In the genomic region with DNA sequence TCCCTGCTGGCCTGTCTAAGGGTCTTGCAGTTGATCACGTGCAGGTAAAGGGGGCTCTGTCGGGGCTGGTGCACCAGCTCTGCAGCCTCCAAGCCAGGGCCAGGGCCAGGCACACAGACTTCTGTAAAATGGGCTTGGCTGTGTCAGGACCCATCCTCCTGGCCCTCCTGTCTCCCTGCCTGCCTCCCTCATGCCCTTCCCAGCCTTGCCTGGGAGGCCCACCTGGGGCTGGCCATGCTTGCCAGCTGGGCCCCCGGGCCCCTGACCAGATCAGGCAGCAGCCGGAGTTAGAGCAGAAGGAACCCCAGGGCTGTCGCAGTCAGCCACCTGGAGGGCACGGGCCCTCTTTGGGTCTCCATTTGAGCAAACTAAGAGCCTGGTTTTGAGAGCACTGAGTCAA, we compare ENCODE assay signal across 15 cellular contexts. TPM values are rescaled to one million over a fixed set of nuclear protein-coding genes. Genes with fewer than 3 reads are reported as not detected.
DNase-seq lines count a peak whose midpoint lies in the region; ATAC-seq, FAIRE-seq and TF ChIP-seq lines count a peak whose summit lies in the region.
"Had no signal": no experiment of that assay in that cellular context is flagged by ENCODE, and none has a peak within 500 bp of the region (broad histone marks: within the 10 kb centered on the region; RNA-seq: fewer than 3 reads in every experiment).

No MANE protein-coding gene starts in this region.

- peak overlapping the region in 2 of 3 donors; percentile 9 to 34 for H3K4me3 Mint-ChIP-seq in T-cell
- H3K4me3 Mint-ChIP-seq in brain, result peak overlapping the region in 3 of 5 experiments; percentile 32 to 83 (median 50)
- H3K4me3 Mint-ChIP-seq in stimulated activated effector memory CD8-positive, alpha-beta T cell treated with anti-CD3 and anti-CD28 coated beads, Interleukin-12 subunit alpha, Interleukin-12 subunit beta, amount 100 ng/mL, for 72 hours, result peak overlapping the region; percentile 80
- H3K4me3 Mint-ChIP-seq: GM23338 had no signal

- H3K4me1 Mint-ChIP-seq in T-cell (peaks cover 19 to 45% (median 36%) of the 10 kb centered on the region in 3 donors), brain (peaks cover 12% of the 10 kb centered on the region)
- H3K4me1 Mint-ChIP-seq in stimulated activated effector memory CD8-positive, alpha-beta T cell treated with anti-CD3 and anti-CD28 coated beads, Interleukin-12 subunit alpha, Interleukin-12 subunit beta, amount 100 ng/mL, for 72 hours, result peaks cover 32% of the 10 kb centered on the region

- H3K9me3 ChIP-seq in HepG2 (ENCODE audit: low read length) (no peaks in the 10 kb centered on the region), right lobe of liver (no peaks in the 10 kb centered on the region)

- no peaks in the 10 kb centered on the region for H3K79me2 ChIP-seq in HepG2 (ENCODE audit: insufficient read depth, low read length)

- no peaks in the 10 kb centered on the region for H3K9me3 Mint-ChIP-seq in T-cell
- H3K9me3 Mint-ChIP-seq in brain, result peaks cover 0 to 4% (median 0%) of the 10 kb centered on the region in 5 experiments
- no peaks in the 10 kb centered on the region for H3K9me3 Mint-ChIP-seq in stimulated activated effector memory CD8-positive, alpha-beta T cell treated with anti-CD3 and anti-CD28 coated beads, Interleukin-12 subunit alpha, Interleukin-12 subunit beta, amount 100 ng/mL, for 72 hours
- H3K9me3 Mint-ChIP-seq: CD4-positive, alpha-beta memory T cell; GM23338 had no signal

- H3K4me1 ChIP-seq in HepG2 (ENCODE audit: insufficient read depth, low read length) (peaks cover 64% of the 10 kb centered on the region), right lobe of liver (peaks cover 0 to 6% (median 0%) of the 10 kb centered on the region in 4 donors)

- WGBS in HepG2 (ENCODE audit: low lambda C conversion rate), result 36% methylated on average over 4 of the region's 6 CpGs
- no CpG with 5 or more reads among the region's 6 CpGs for WGBS in right lobe of liver (ENCODE audit: insufficient coverage, low coverage, low lambda C conversion rate, missing lambda C conversion rate)

- TF ChIP-seq RAD21 in HepG2 (CRISPR knock-in tag; IDR thresholded peaks at IDR 0.05), result no peak

- TF ChIP-seq EP300 in HepG2 (IDR thresholded peaks at IDR 0.05; ENCODE audit: low read depth in 2 of 2, low read length in 2 of 2) (no peak), HepG2 (CRISPR knock-in tag; IDR thresholded peaks at IDR 0.05; ENCODE audit: borderline replicate concordance) (no peak)

- no peak overlapping the region for H3K4me3 ChIP-seq in HepG2 (replicated peaks in 1 of 3; ENCODE audit: insufficient read depth in 1 of 3, low read depth in 2 of 3, low read length in 3 of 3)
- no peak overlapping the region for H3K4me3 ChIP-seq in right lobe of liver
- H3K4me3 ChIP-seq: GM23338 had no signal

- no peak overlapping the region for H3K4me2 ChIP-seq in HepG2 (ENCODE audit: low read depth, low read length)
- H3K4me2 ChIP-seq: GM23338 had no signal

- no peak for FAIRE-seq in HepG2 (lab: Jason Lieb, UNC)
- FAIRE-seq: GM12891, GM18507 had no signal

- no peak overlapping the region for H3K9ac ChIP-seq in HepG2 (ENCODE audit: insufficient read depth, low read depth, low read length)

- BruUV-seq in HepG2 (replicated peaks; lab: Mats Ljungman, UMichigan), result no TSS peak

- no peak overlapping the region for H2AFZ ChIP-seq in HepG2 (ENCODE audit: low read length)
- H2AFZ ChIP-seq: GM23338 had no signal

- H3K36me3 ChIP-seq in HepG2 (replicated peaks in 1 of 2; ENCODE audit: control insufficient read depth in 1 of 2, insufficient read depth in 2 of 2, low read length in 2 of 2) (no peaks in the 10 kb centered on the region), right lobe of liver (no peaks in the 10 kb centered on the region)

- CTCF ChIA-PET in HepG2 (lab: Yijun Ruan, JAX; ENCODE audit: low intra/inter-chr PET ratio, low total read pairs) (no interaction called here), T-cell (lab: Charles Lee) (interaction anchor here (0.6 to 0.7 kb wide), 2 partner anchors 28 to 627 kb away, joined by 3 to 7 read pairs; no protein-coding TSS in a partner anchor)

- POLR2A ChIA-PET in HepG2 (lab: Yijun Ruan, JAX), result no interaction called here
- POLR2A ChIA-PET in T-cell (lab: Charles Lee), result no interaction called here

- no peak overlapping the region for H3K27ac ChIP-seq in HepG2 (ENCODE audit: extremely low read length, insufficient read depth, low read length)
- no peak overlapping the region for H3K27ac ChIP-seq in right lobe of liver

- no peak for TF ChIP-seq POLR2A in HepG2 (IDR thresholded peaks at IDR 0.05; ENCODE audit: insufficient read depth in 1 of 2, low read depth in 2 of 2, low read length in 2 of 2)
- TF ChIP-seq POLR2A in right lobe of liver (IDR thresholded peaks at IDR 0.05), result no peak

- ATAC-seq in HepG2, result no peak
- ATAC-seq in right lobe of liver, result no peak
- ATAC-seq in T-cell (replicated peaks in 1 of 4), result no peak
- ATAC-seq in stimulated activated effector memory CD8-positive, alpha-beta T cell treated with anti-CD3 and anti-CD28 coated beads, Interleukin-12 subunit alpha, Interleukin-12 subunit beta, amount 100 ng/mL, for 72 hours, result no peak
- ATAC-seq: GM23338 had no signal

- in situ Hi-C loops in HepG2 (cut with HindIII; ENCODE audit: extremely low pct_ligation_motif_present, low pct_unique_long_range_greater_than_20kb) (no loop called here), G401 (cut with HindIII; ENCODE audit: low sequenced_read_pairs) (no loop called here)

- H3K27me3 Mint-ChIP-seq in T-cell (no peaks in the 10 kb centered on the region), brain (peaks cover 4% of the 10 kb centered on the region)
- H3K27me3 Mint-ChIP-seq: CD4-positive, alpha-beta memory T cell had no signal

- DNase-seq in HepG2 (ENCODE audit: low spot score), result no peak
- DNase-seq in right lobe of liver, result no peak
- DNase-seq in T-cell, result no peak
- DNase-seq in stimulated activated effector memory CD8-positive, alpha-beta T cell treated with anti-CD3 and anti-CD28 coated beads, Interleukin-12 subunit alpha, Interleukin-12 subunit beta, amount 100 ng/mL, for 72 hours (ENCODE audit: low spot score in 2 of 2), result no peak
- no peak for DNase-seq in MV-4-11 (lab: John Stamatoyannopoulos, UW)
- no peak for DNase-seq in G401 (ENCODE audit: low spot score)
- DNase-seq: CD4-positive, alpha-beta memory T cell; GF-D8; NCI-H1092; NCI-H2081 treated with DMSO at 0.1 percent for 48 hours; NCI-H510A treated with DMSO at 0.1 percent for 48 hours had no signal

- no peaks in the 10 kb centered on the region for H4K20me1 ChIP-seq in HepG2 (ENCODE audit: insufficient read depth, low read length)

- H3K27ac Mint-ChIP-seq in T-cell (no peak overlapping the region), brain (no peak overlapping the region)
- H3K27ac Mint-ChIP-seq in stimulated activated effector memory CD8-positive, alpha-beta T cell treated with anti-CD3 and anti-CD28 coated beads, Interleukin-12 subunit alpha, Interleukin-12 subunit beta, amount 100 ng/mL, for 72 hours, result no peak overlapping the region
- H3K27ac Mint-ChIP-seq: GM23338 had no signal

- H3K36me3 Mint-ChIP-seq in T-cell, result no peaks in the 10 kb centered on the region
- no peaks in the 10 kb centered on the region for H3K36me3 Mint-ChIP-seq in brain
- H3K36me3 Mint-ChIP-seq in stimulated activated effector memory CD8-positive, alpha-beta T cell treated with anti-CD3 and anti-CD28 coated beads, Interleukin-12 subunit alpha, Interleukin-12 subunit beta, amount 100 ng/mL, for 72 hours, result no peaks in the 10 kb centered on the region

- H3K27me3 ChIP-seq in HepG2 (ENCODE audit: control insufficient read depth in 1 of 2, insufficient read depth in 2 of 2, low read length in 2 of 2), result peaks cover 6 to 44% of the 10 kb centered on the region in 2 experiments; a peak in 4 of 5 replicates
- no peaks in the 10 kb centered on the region for H3K27me3 ChIP-seq in right lobe of liver

- intact Hi-C loops in HepG2 (cut with micrococcal nuclease; ENCODE audit: unreplicated experiment), result no loop called here
- intact Hi-C loops in right lobe of liver (cut with DNase I), result no loop called here

- TF ChIP-seq CTCF in HepG2 (CRISPR knock-in tag; IDR thresholded peaks at IDR 0.05), result no peak
- TF ChIP-seq CTCF in right lobe of liver (IDR thresholded peaks at IDR 0.05), result no peak
- TF ChIP-seq CTCF in brain (conservative IDR thresholded peaks at IDR 0.05), result no peak

RNA-seq across cellular contexts. Expression of a gene that starts 2.0 kb away (rescaled TPM):
- 1.5 and 2.2 TPM in 2 replicates for total RNA-seq in HepG2 (2016; rRNA removed; fragmentation: Illumina TruSeq; extraction: Trizol)
- total RNA-seq in HepG2 (2016; cell fraction: cytosol; rRNA removed; fragmentation: Illumina TruSeq; extraction: Trizol; ENCODE audit: low read depth), result 0.71 and 1.4 TPM in 2 replicates
- total RNA-seq in HepG2 (2016; cell fraction: insoluble cytoplasmic fraction; rRNA removed; fragmentation: Illumina TruSeq; extraction: Trizol), result 1.8 TPM in 2 replicates
- 2.2 and 2.8 TPM in 2 replicates for total RNA-seq in HepG2 (2016; cell fraction: membrane; rRNA removed; fragmentation: Illumina TruSeq; extraction: Trizol)
- total RNA-seq in HepG2 (2016; cell fraction: nucleus; rRNA removed; fragmentation: Illumina TruSeq; extraction: Trizol), result 1.3 and 2.1 TPM in 2 replicates
- polyA plus RNA-seq in HepG2 (2011; rRNA removed), result 3.7 and 5.0 TPM in 2 replicates
- 3.7 and 4.6 TPM in 2 replicates for polyA plus RNA-seq in HepG2 (2011; cell fraction: cytosol; rRNA removed)
- 1.2 and 1.6 TPM in 2 replicates for polyA plus RNA-seq in HepG2 (2011; cell fraction: nucleus; rRNA removed)
- polyA plus RNA-seq in HepG2 (2012), result 2.1 and 2.2 TPM in 2 replicates
- polyA plus RNA-seq in HepG2 (2016; cell fraction: cytosol; fragmentation: Illumina TruSeq; extraction: Trizol; ENCODE audit: low read depth), result 1.4 and 2.5 TPM in 2 replicates
- 1.7 TPM in 2 replicates for polyA plus RNA-seq in HepG2 (2016; cell fraction: insoluble cytoplasmic fraction; fragmentation: Illumina TruSeq; extraction: Trizol; ENCODE audit: low read depth)
- 2.2 and 2.4 TPM in 2 replicates for polyA plus RNA-seq in HepG2 (2016; cell fraction: membrane; fragmentation: Illumina TruSeq; extraction: Trizol; ENCODE audit: low read depth)
- polyA plus RNA-seq in HepG2 (2016; cell fraction: nucleus; fragmentation: Illumina TruSeq; extraction: Trizol; ENCODE audit: insufficient read depth, low read depth), result 1.5 and 3.4 TPM in 2 replicates
- polyA minus RNA-seq in HepG2 (2011; rRNA and poly(A)+ RNA removed; ENCODE audit: low replicate concordance), result 11.8 and 11.9 TPM in 2 replicates
- polyA minus RNA-seq in HepG2 (2011; cell fraction: cytosol; rRNA and poly(A)+ RNA removed), result 1.6 and 1.7 TPM in 2 replicates
- polyA minus RNA-seq in HepG2 (2011; cell fraction: nucleus; rRNA and poly(A)+ RNA removed), result 0.90 and 2.4 TPM in 2 replicates
- 10 to 100 TPM in 2 of 6 experiments, 1 to 10 TPM in 4; 4.9 to 16.1 (median 8.8) TPM for total RNA-seq in right lobe of liver
- total RNA-seq in T-cell, result 10 to 100 TPM; 10.7 to 32.0 (median 21.2) TPM
- polyA plus RNA-seq in brain (ENCODE audit: insufficient read depth, low read depth, low replicate concordance), result 4.1 TPM
- total RNA-seq in G401 (2014; rRNA removed; shearing (Covaris generic)), result 20.2 and 25.2 TPM in 2 replicates

Comparison
In these comparisons a context has a peak if more than half of its experiments do, and no peak if none do; other contexts are left out.
1. H3K4me3 Mint-ChIP-seq: peak in every context shown above with its lines; median percentile 80 in stimulated activated effector memory CD8-positive, alpha-beta T cell treated with anti-CD3 and anti-CD28 coated beads, Interleukin-12 subunit alpha, Interleukin-12 subunit beta, amount 100 ng/mL, for 72 hours; 50 in brain; 22 in T-cell.